20 cellular contexts compared by ENCODE assay signal in the genomic region with DNA sequence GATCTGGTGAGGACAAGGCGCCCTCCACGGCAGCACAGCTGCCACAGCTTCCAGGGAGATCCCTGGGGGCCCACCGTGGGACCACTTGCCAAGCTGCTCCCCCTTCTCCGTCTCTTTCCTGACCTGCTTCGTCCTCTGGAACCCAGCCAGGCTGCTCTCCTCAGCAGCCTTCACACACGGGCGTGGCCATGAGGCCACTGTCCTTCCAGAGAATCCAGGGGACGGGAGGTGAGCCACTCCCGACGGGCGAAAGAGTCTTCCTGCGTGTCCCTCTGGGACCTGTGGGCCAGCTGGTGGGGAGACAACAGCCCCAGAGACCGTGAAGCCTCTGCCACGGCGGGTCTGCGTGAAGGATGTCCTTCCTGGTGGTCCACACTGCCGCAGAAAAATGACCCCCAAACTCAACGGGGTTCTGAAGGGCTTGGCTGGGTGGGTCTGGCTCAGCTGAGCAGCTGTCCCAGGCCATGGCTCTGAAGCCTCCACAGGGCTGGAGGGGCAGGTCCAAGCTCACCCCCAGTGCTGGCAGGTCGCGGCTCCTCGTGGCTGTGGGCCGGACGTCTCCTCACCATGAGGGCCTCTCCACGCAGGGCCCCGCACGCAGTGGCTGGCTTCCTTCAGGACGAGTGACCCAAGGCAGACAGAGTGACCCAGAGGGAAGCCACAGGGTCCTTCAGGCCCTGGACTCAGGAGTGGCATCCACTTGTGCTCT. TPM values are rescaled to one million over a fixed set of nuclear protein-coding genes. Genes with fewer than 3 reads are reported as not detected.
DNase-seq lines count a peak whose midpoint lies in the region; ATAC-seq and TF ChIP-seq lines count a peak whose summit lies in the region.
"Had no signal": no experiment of that assay in that cellular context is flagged by ENCODE, and none has a peak within 500 bp of the region (broad histone marks: within the 10 kb centered on the region; RNA-seq: fewer than 3 reads in every experiment).

No MANE protein-coding gene starts in this region.

- no peaks in the 10 kb centered on the region; the same call in 1 of the 2 replicates for H3K79me2 ChIP-seq in KMS-11 (ENCODE audit: insufficient read depth, low read depth)

- no peak overlapping the region for H3K4me3 Mint-ChIP-seq in T-helper 2 cell treated with Interferon-gamma antibody and Interleukin-4, amounts not matched to agents 5 μg/mL and 100 μg/mL, for 36 hours
- no peak overlapping the region for H3K4me3 Mint-ChIP-seq in CD4-positive, alpha-beta T cell
- H3K4me3 Mint-ChIP-seq: activated CD8-positive, alpha-beta T cell treated with anti-CD3 and anti-CD28 coated beads for 36 hours; activated naive CD4-positive, alpha-beta T cell treated with anti-CD3 and anti-CD28 coated beads, Interleukin-2, amount 50 U/mL, for 24 hours; HFFc6 had no signal

- H3K27me3 Mint-ChIP-seq in T-helper 2 cell treated with Interferon-gamma antibody and Interleukin-4, amounts not matched to agents 5 μg/mL and 100 μg/mL, for 36 hours (ENCODE audit: low read depth) = no peaks in the 10 kb centered on the region
- peaks cover 22% of the 10 kb centered on the region for H3K27me3 Mint-ChIP-seq in CD4-positive, alpha-beta T cell

- no peak overlapping the region for H3K4me2 ChIP-seq in KMS-11

- no peak for TF ChIP-seq CTCF in KMS-11 (conservative IDR thresholded peaks at IDR 0.05; ENCODE audit: low read depth, low read length)
- TF ChIP-seq CTCF in left lung (IDR thresholded peaks at IDR 0.05) = no peak
- no peak for TF ChIP-seq CTCF in suprapubic skin (IDR thresholded peaks at IDR 0.05)
- no peak for TF ChIP-seq CTCF in CD4-positive, alpha-beta T cell (IDR thresholded peaks at IDR 0.05)

- POLR2A ChIA-PET in CD4-positive, alpha-beta T cell (lab: Charles Lee) = no interaction called here

- H2AFZ ChIP-seq in KMS-11 (ENCODE audit: low read depth) = no peak overlapping the region

- peaks cover 68% of the 10 kb centered on the region for H3K4me1 Mint-ChIP-seq in T-helper 2 cell treated with Interferon-gamma antibody and Interleukin-4, amounts not matched to agents 5 μg/mL and 100 μg/mL, for 36 hours (ENCODE audit: low read depth)
- H3K4me1 Mint-ChIP-seq in CD4-positive, alpha-beta T cell (ENCODE audit: low read depth) = peaks cover 26% of the 10 kb centered on the region

- H3K4me1 ChIP-seq in KMS-11 (ENCODE audit: low read depth, poor library complexity, severe bottlenecking) (peaks cover 61% of the 10 kb centered on the region), left lung (peaks cover 21 to 31% of the 10 kb centered on the region in 2 donors), suprapubic skin (peaks cover 23% of the 10 kb centered on the region)

- H3K27ac ChIP-seq in KMS-11 = peak overlapping the region; percentile 91; the same call in 1 of the 2 replicates
- no peak overlapping the region for H3K27ac ChIP-seq in left lung
- H3K27ac ChIP-seq in suprapubic skin = no peak overlapping the region
- no peak overlapping the region for H3K27ac ChIP-seq in CD4-positive, alpha-beta T cell (ENCODE audit: low read depth, low read length)
- H3K27ac ChIP-seq: pancreas had no signal

- no peaks in the 10 kb centered on the region for H3K9me3 Mint-ChIP-seq in T-helper 2 cell treated with Interferon-gamma antibody and Interleukin-4, amounts not matched to agents 5 μg/mL and 100 μg/mL, for 36 hours
- no peaks in the 10 kb centered on the region for H3K9me3 Mint-ChIP-seq in CD4-positive, alpha-beta T cell
- H3K9me3 Mint-ChIP-seq: activated CD8-positive, alpha-beta T cell treated with anti-CD3 and anti-CD28 coated beads for 36 hours; activated naive CD4-positive, alpha-beta T cell treated with anti-CD3 and anti-CD28 coated beads, Interleukin-2, amount 50 U/mL, for 24 hours; CD4-positive, alpha-beta memory T cell; HFFc6 had no signal

- peak overlapping the region; percentile 57 for H3K27ac Mint-ChIP-seq in T-helper 2 cell treated with Interferon-gamma antibody and Interleukin-4, amounts not matched to agents 5 μg/mL and 100 μg/mL, for 36 hours
- no peak overlapping the region for H3K27ac Mint-ChIP-seq in CD4-positive, alpha-beta T cell
- H3K27ac Mint-ChIP-seq: activated CD8-positive, alpha-beta T cell treated with anti-CD3 and anti-CD28 coated beads for 36 hours; activated naive CD4-positive, alpha-beta T cell treated with anti-CD3 and anti-CD28 coated beads, Interleukin-2, amount 50 U/mL, for 24 hours; CD4-positive, alpha-beta memory T cell; HFFc6 had no signal

- TF ChIP-seq POLR2A in suprapubic skin (IDR thresholded peaks at IDR 0.05) = no peak

- H3K9me3 ChIP-seq in left lung (no peaks in the 10 kb centered on the region), suprapubic skin (no peaks in the 10 kb centered on the region)
- no peaks in the 10 kb centered on the region for H3K9me3 ChIP-seq in CD4-positive, alpha-beta T cell (ENCODE audit: control insufficient read depth, low read length)
- H3K9me3 ChIP-seq: pancreas, stomach had no signal

- 75% methylated on average over 11 of the region's 27 CpGs for WGBS in suprapubic skin

- CTCF ChIA-PET in CD4-positive, alpha-beta T cell (lab: Charles Lee) = no interaction called here

- H3K36me3 Mint-ChIP-seq in T-helper 2 cell treated with Interferon-gamma antibody and Interleukin-4, amounts not matched to agents 5 μg/mL and 100 μg/mL, for 36 hours (ENCODE audit: low read depth) = peaks cover 11% of the 10 kb centered on the region
- H3K36me3 Mint-ChIP-seq in CD4-positive, alpha-beta T cell (ENCODE audit: low read depth) = no peaks in the 10 kb centered on the region
- H3K36me3 Mint-ChIP-seq: activated naive CD4-positive, alpha-beta T cell treated with anti-CD3 and anti-CD28 coated beads, Interleukin-2, amount 50 U/mL, for 24 hours; CD4-positive, alpha-beta memory T cell had no signal

- no peak for DNase-seq in T-helper 2 cell treated with Interferon-gamma antibody and Interleukin-4, amounts not matched to agents 5 μg/mL and 100 μg/mL, for 36 hours (ENCODE audit: low spot score)
- no peak for DNase-seq in T-helper 2 cell
- DNase-seq in left lung = peak in 1 of 2 donors; percentile 39
- DNase-seq in suprapubic skin (ENCODE audit: low spot score in 2 of 2) = peak; percentile 47 to 76
- no peak for DNase-seq in CD4-positive, alpha-beta T cell
- DNase-seq in NCI-H345 treated with DMSO at 0.1 percent for 48 hours (lab: John Stamatoyannopoulos, UW; ENCODE audit: unreplicated experiment) = no peak
- DNase-seq: activated CD8-positive, alpha-beta T cell treated with anti-CD3 and anti-CD28 coated beads for 36 hours; activated T-cell treated with anti-CD3 and anti-CD28 coated beads, Interleukin-2, amount 50 U/mL, for 1 hour; CD4-positive, alpha-beta memory T cell; HFFc6; NCI-H1930; NCI-H510A treated with DMSO at 0.1 percent for 48 hours; stimulated activated CD4-positive, alpha-beta T cell treated with anti-CD3 and anti-CD28 coated beads, Interleukin-1b, Interleukin-23, amount 100 ng/mL, for 48 hours; stomach had no signal

- ATAC-seq in left lung (peak; percentile 7), HG03520 (IDR thresholded peaks at IDR 0.05; ENCODE audit: unreplicated experiment) (no peak)
- no peak for ATAC-seq in CD4-positive, alpha-beta T cell (ENCODE audit: poor library complexity)
- ATAC-seq: activated CD8-positive, alpha-beta T cell treated with anti-CD3 and anti-CD28 coated beads for 36 hours had no signal

- no peak overlapping the region for H3K4me3 ChIP-seq in KMS-11 (IDR thresholded peaks at IDR 0.05; ENCODE audit: insufficient read depth, low read depth, low read length)
- no peak overlapping the region for H3K4me3 ChIP-seq in left lung
- H3K4me3 ChIP-seq in suprapubic skin = no peak overlapping the region
- H3K4me3 ChIP-seq: lung, pancreas, stomach had no signal

- no peak overlapping the region; the same call in 1 of the 2 replicates for H3K9ac ChIP-seq in KMS-11

- no peaks in the 10 kb centered on the region for H4K20me1 ChIP-seq in KMS-11 (ENCODE audit: insufficient read depth)

- H3K27me3 ChIP-seq in KMS-11 (ENCODE audit: insufficient read depth, low read depth) = no peaks in the 10 kb centered on the region; the same call in 1 of the 2 replicates
- H3K27me3 ChIP-seq in left lung = peaks cover 0 to 37% of the 10 kb centered on the region in 2 donors
- peaks cover 46% of the 10 kb centered on the region for H3K27me3 ChIP-seq in suprapubic skin
- H3K27me3 ChIP-seq in CD4-positive, alpha-beta T cell (ENCODE audit: control insufficient read depth, insufficient read depth, low read length) = peaks cover 16% of the 10 kb centered on the region
- H3K27me3 ChIP-seq: pancreas had no signal

- TF ChIP-seq EP300 in suprapubic skin (IDR thresholded peaks at IDR 0.05) = no peak

- no peaks in the 10 kb centered on the region for H3K36me3 ChIP-seq in KMS-11 (ENCODE audit: insufficient read depth)
- H3K36me3 ChIP-seq in left lung = no peaks in the 10 kb centered on the region
- H3K36me3 ChIP-seq in suprapubic skin = no peaks in the 10 kb centered on the region
- H3K36me3 ChIP-seq: pancreas, stomach had no signal

- intact Hi-C loops in left lung (cut with DNase I) = no loop called here
- intact Hi-C loops in CD4-positive, alpha-beta T cell (cut with DNase I, micrococcal nuclease) = no loop called here

RNA-seq across cellular contexts. Expression of gene NKD2, which starts 47.4 kb away (rescaled TPM):
- 10 to 100 TPM; 31.6 to 61.5 TPM for total RNA-seq in left lung
- total RNA-seq in suprapubic skin = 10 to 100 TPM in 2 of 4 donors, 1 to 10 TPM in 2; 7.9 to 13.0 (median 10.6) TPM
- under 1 TPM; 0.17 to 0.30 TPM for total RNA-seq in CD4-positive, alpha-beta T cell
- total RNA-seq: CD4-positive, alpha-beta memory T cell; HFFc6; myocyte had no signal

Comparison
In these comparisons a context has a peak if more than half of its experiments do, and no peak if none do; other contexts are left out.
1. DNase-seq: peak in suprapubic skin (2 of 2); none in T-helper 2 cell treated with Interferon-gamma antibody and Interleukin-4, amounts not matched to agents 5 μg/mL and 100 μg/mL, for 36 hours (single experiment), T-helper 2 cell (0 of 5), CD4-positive, alpha-beta T cell (0 of 10) and NCI-H345 treated with DMSO at 0.1 percent for 48 hours (single experiment).
2. RNA of gene NKD2, which starts 47.4 kb away (total RNA-seq): 31.6 to 61.5 TPM in left lung and 7.9 to 13.0 TPM in suprapubic skin; 0.17 to 0.30 TPM in CD4-positive, alpha-beta T cell; every median in the first group is over 4 times any median in the second.